In the genomic region with DNA sequence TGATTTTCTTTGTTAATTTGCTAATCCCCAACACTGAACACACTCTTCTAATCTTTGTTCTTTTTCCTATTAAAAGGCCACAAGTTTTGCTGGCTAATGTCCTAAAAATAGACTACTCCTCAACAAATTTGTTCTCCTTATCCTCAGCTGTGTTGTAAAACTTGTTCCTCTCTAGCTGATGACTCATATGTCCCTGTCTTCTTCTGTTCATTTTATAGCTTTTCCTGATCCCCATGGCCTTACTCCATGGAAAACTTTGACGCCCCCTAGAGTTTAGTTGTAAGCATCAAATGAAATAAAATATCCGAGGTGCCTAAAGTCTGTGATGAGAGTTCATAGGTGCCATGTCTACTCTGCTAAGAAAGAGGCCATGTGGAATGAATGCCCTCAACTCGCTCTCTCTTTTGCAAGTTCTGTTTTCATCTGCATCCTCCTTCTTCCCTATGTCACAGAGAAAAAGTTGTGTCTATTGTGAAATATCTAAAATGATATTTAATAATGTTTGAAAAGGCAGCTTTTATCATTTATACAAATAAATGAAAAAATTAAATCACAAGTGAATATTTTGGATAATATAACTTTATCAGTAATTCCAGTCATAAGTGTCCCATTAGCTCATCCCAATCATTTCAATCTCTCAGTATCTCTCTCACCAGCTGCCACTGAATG, we compare ENCODE assay signal across 9 cellular contexts.
DNase-seq lines count a peak whose midpoint lies in the region; ATAC-seq and TF ChIP-seq lines count a peak whose summit lies in the region.
"Had no signal": no experiment of that assay in that cellular context is flagged by ENCODE, and none has a peak within 500 bp of the region (broad histone marks: within the 10 kb centered on the region; RNA-seq: fewer than 3 reads in every experiment).

No MANE protein-coding gene starts in this region.

- no peak for TF ChIP-seq EP300 in esophagus muscularis mucosa (IDR thresholded peaks at IDR 0.05)

- TF ChIP-seq CTCF in esophagus muscularis mucosa (IDR thresholded peaks at IDR 0.05) = peak in 2 of 3 experiments; percentile 7 to 10

- H3K4me3 ChIP-seq in esophagus muscularis mucosa = no peak overlapping the region

- intact Hi-C loops in esophagus muscularis mucosa (cut with DNase I) = no loop called here

- H3K27ac ChIP-seq in esophagus muscularis mucosa (replicated peaks in 1 of 4) = peak overlapping the region in 1 of 4 donors; percentile 26

- 52% methylated on average over 3 of the region's 3 CpGs for WGBS in esophagus muscularis mucosa

- H3K9me3 ChIP-seq in esophagus muscularis mucosa = no peaks in the 10 kb centered on the region

- DNase-seq in GM04503 (ENCODE audit: low read depth) (peak; percentile 34), NCI-H748 treated with DMSO at 0.1 percent for 48 hours (lab: John Stamatoyannopoulos, UW) (peak; percentile 15), esophagus muscularis mucosa (ENCODE audit: extremely low spot score) (no peak), pulmonary artery endothelial cell (ENCODE audit: low read depth, low spot score) (peak; percentile 26)
- no peak for DNase-seq in activated naive CD4-positive, alpha-beta T cell (lab: John Stamatoyannopoulos, UW)
- DNase-seq: activated B cell treated with CpG ODN at 0.5 μM for 24 hours had no signal

- peaks cover 0 to 6% (median 0%) of the 10 kb centered on the region in 4 donors for H3K4me1 ChIP-seq in esophagus muscularis mucosa

- no peak for ATAC-seq in GM21515 (IDR thresholded peaks at IDR 0.05; ENCODE audit: unreplicated experiment)
- no peak for ATAC-seq in HG03045 (IDR thresholded peaks at IDR 0.05; ENCODE audit: unreplicated experiment)
- no peak for ATAC-seq in HG03135 (IDR thresholded peaks at IDR 0.05; ENCODE audit: unreplicated experiment)

- no peaks in the 10 kb centered on the region for H3K27me3 ChIP-seq in esophagus muscularis mucosa

- TF ChIP-seq POLR2A in esophagus muscularis mucosa (IDR thresholded peaks at IDR 0.05; ENCODE audit: low read depth) = no peak

- H3K36me3 ChIP-seq in esophagus muscularis mucosa = no peaks in the 10 kb centered on the region

Comparison
In these comparisons a context has a peak if more than half of its experiments do, and no peak if none do; other contexts are left out.
1. DNase-seq: peak in GM04503 (single experiment), NCI-H748 treated with DMSO at 0.1 percent for 48 hours (single experiment) and pulmonary artery endothelial cell (single experiment); none in esophagus muscularis mucosa (single experiment) and activated naive CD4-positive, alpha-beta T cell (0 of 4).